ENCODE assay signal across 8 cellular contexts in genomic region chr1:150322310-150322709, GRCh38. TPM values are rescaled to one million over a fixed set of nuclear protein-coding genes. Genes with fewer than 3 reads are reported as not detected.
DNase-seq lines count a peak whose midpoint lies in the region; ATAC-seq and TF ChIP-seq lines count a peak whose summit lies in the region.

No MANE protein-coding gene starts in this region.

- peak overlapping the region; percentile 85 for H3K9ac ChIP-seq in mammary epithelial cell (ENCODE audit: insufficient read depth, low read length)

- H3K4me2 ChIP-seq in mammary epithelial cell (ENCODE audit: insufficient read depth, low read depth, low read length) = peak overlapping the region; percentile 80

- H3K4me1 ChIP-seq in CD8-positive, alpha-beta memory T cell (ENCODE audit: insufficient read depth, low read length) = peaks cover 19% of the 10 kb centered on the region
- H3K4me1 ChIP-seq in mammary epithelial cell (ENCODE audit: insufficient read depth, low read length) = peaks cover 8% of the 10 kb centered on the region

- BruUV-seq in mammary epithelial cell (replicated peaks; lab: Mats Ljungman, UMichigan) = no TSS peak

- dilution Hi-C loops in mammary epithelial cell (cut with HindIII; ENCODE audit: low sequenced_read_pairs) = no loop called here

- TF ChIP-seq CTCF in NB4 (IDR thresholded peaks at IDR 0.05; ENCODE audit: low read depth, low read length) (no peak), mammary epithelial cell (conservative IDR thresholded peaks at IDR 0.05 in 1 of 2, IDR thresholded peaks at IDR 0.05 in 1 of 2; ENCODE audit: extremely low read depth in 1 of 2, insufficient read depth in 1 of 2, low read depth in 1 of 2, low read length in 2 of 2) (no peak)

- H3K4me3 Mint-ChIP-seq in CD8-positive, alpha-beta memory T cell = peak overlapping the region; percentile 94 to 100 (median 99)
- H3K4me3 Mint-ChIP-seq in natural killer cell treated with Interleukin-12 subunit alpha and Interleukin-12 subunit beta and Interleukin-15 and Interleukin-18, amount 100 ng/mL, for 72 hours = peak overlapping the region; percentile 97

- no peak for TF ChIP-seq POLR2A in NB4 (IDR thresholded peaks at IDR 0.05; ENCODE audit: extremely low read depth, insufficient read length)

- POLR2A ChIA-PET in CD8-positive, alpha-beta memory T cell (lab: Charles Lee) = interaction anchor here (0.8 kb wide), 1 partner anchor 42 kb away, joined by 4 read pairs; the partner anchor contains the start of gene RPRD2

- intact Hi-C loops in mammary epithelial cell (cut with micrococcal nuclease) = no loop called here

- H3K9me3 Mint-ChIP-seq in CD8-positive, alpha-beta memory T cell = no peaks in the 10 kb centered on the region
- H3K9me3 Mint-ChIP-seq in natural killer cell treated with Interleukin-12 subunit alpha and Interleukin-12 subunit beta and Interleukin-15 and Interleukin-18, amount 100 ng/mL, for 72 hours = no peaks in the 10 kb centered on the region

- peak overlapping the region; percentile 97 for H3K27ac ChIP-seq in CD8-positive, alpha-beta memory T cell (ENCODE audit: low read depth, low read length)
- H3K27ac ChIP-seq in mammary epithelial cell (ENCODE audit: insufficient read depth, low read depth, low read length) = peak overlapping the region; percentile 76

- H3K27me3 Mint-ChIP-seq in CD8-positive, alpha-beta memory T cell = peaks cover 0 to 4% of the 10 kb centered on the region in 2 donors
- peaks cover 0 to 3% of the 10 kb centered on the region in 2 donors for H3K27me3 Mint-ChIP-seq in natural killer cell treated with Interleukin-12 subunit alpha and Interleukin-12 subunit beta and Interleukin-15 and Interleukin-18, amount 100 ng/mL, for 72 hours

- DNase-seq in CD8-positive, alpha-beta memory T cell = no peak
- DNase-seq in NB4 (ENCODE audit: low read depth) (peak; percentile 77), mammary epithelial cell (peak; percentile 62), NCI-H146 treated with DMSO at 0.1 percent for 48 hours (lab: John Stamatoyannopoulos, UW; ENCODE audit: unreplicated experiment) (no peak), COLO829 (ENCODE audit: low spot score) (no peak), middle frontal gyrus (ENCODE audit: extremely low spot score, low spot score) (no peak), DMS53 treated with DMSO at 0.1 percent for 48 hours (lab: John Stamatoyannopoulos, UW; ENCODE audit: unreplicated experiment) (no peak)
- peak; percentile 69 for DNase-seq in natural killer cell treated with Interleukin-12 subunit alpha and Interleukin-12 subunit beta and Interleukin-15 and Interleukin-18, amount 100 ng/mL, for 72 hours (ENCODE audit: low spot score)

- H2AFZ ChIP-seq in mammary epithelial cell (ENCODE audit: low read depth, low read length) = no peak overlapping the region

- H4K20me1 ChIP-seq in mammary epithelial cell (ENCODE audit: insufficient read depth, low read length) = no peaks in the 10 kb centered on the region

- peaks cover 0 to 41% (median 11%) of the 10 kb centered on the region in 3 donors for H3K36me3 Mint-ChIP-seq in CD8-positive, alpha-beta memory T cell
- H3K36me3 Mint-ChIP-seq in natural killer cell treated with Interleukin-12 subunit alpha and Interleukin-12 subunit beta and Interleukin-15 and Interleukin-18, amount 100 ng/mL, for 72 hours = peaks cover 27% of the 10 kb centered on the region

- no peaks in the 10 kb centered on the region for H3K27me3 ChIP-seq in CD8-positive, alpha-beta memory T cell (ENCODE audit: insufficient read depth, low read length, poor library complexity, severe bottlenecking)
- H3K27me3 ChIP-seq in mammary epithelial cell (ENCODE audit: insufficient read depth, low read length) = no peaks in the 10 kb centered on the region

- peak; percentile 79 to 85 for ATAC-seq in natural killer cell treated with Interleukin-12 subunit alpha and Interleukin-12 subunit beta and Interleukin-15 and Interleukin-18, amount 100 ng/mL, for 72 hours

- 95% methylated on average over 3 of the region's 3 CpGs for WGBS in mammary epithelial cell (ENCODE audit: low coverage, missing lambda C conversion rate)

- peaks cover 23% of the 10 kb centered on the region for H3K36me3 ChIP-seq in CD8-positive, alpha-beta memory T cell (ENCODE audit: insufficient read depth, low read length)
- H3K36me3 ChIP-seq in mammary epithelial cell (ENCODE audit: insufficient read depth, low read length) = peaks cover 19% of the 10 kb centered on the region

- CTCF ChIA-PET in CD8-positive, alpha-beta memory T cell (lab: Charles Lee) = interaction anchor here (1.1 kb wide), 1 partner anchor 15 kb away, joined by 3 read pairs; no protein-coding TSS in a partner anchor
- CTCF ChIA-PET in mammary epithelial cell (lab: Charles Lee; ENCODE audit: low non-redundant PET) = no interaction called here

- H3K27ac Mint-ChIP-seq in CD8-positive, alpha-beta memory T cell = peak overlapping the region; percentile 88 to 100 (median 99)
- peak overlapping the region; percentile 98 to 99 for H3K27ac Mint-ChIP-seq in natural killer cell treated with Interleukin-12 subunit alpha and Interleukin-12 subunit beta and Interleukin-15 and Interleukin-18, amount 100 ng/mL, for 72 hours

- peaks cover 53% of the 10 kb centered on the region for H3K79me2 ChIP-seq in mammary epithelial cell (ENCODE audit: insufficient read depth, low read length)

- in situ Hi-C loops in mammary epithelial cell (cut with MboI; ENCODE audit: low sequenced_read_pairs in 2 of 2) = no loop called here

- H3K4me3 ChIP-seq in CD8-positive, alpha-beta memory T cell (ENCODE audit: low read length) = peak overlapping the region; percentile 79
- H3K4me3 ChIP-seq in NB4 (ENCODE audit: low read depth, low read length) = peak overlapping the region; percentile 99
- H3K4me3 ChIP-seq in mammary epithelial cell (replicated peaks in 1 of 3; ENCODE audit: insufficient read depth in 1 of 3, low read depth in 2 of 3, low read length in 3 of 3) = peak overlapping the region; percentile 72 to 99 (median 77)

- no peaks in the 10 kb centered on the region for H3K9me3 ChIP-seq in CD8-positive, alpha-beta memory T cell (ENCODE audit: low read length)
- no peaks in the 10 kb centered on the region for H3K9me3 ChIP-seq in mammary epithelial cell (replicated peaks; ENCODE audit: insufficient read depth, low read length)

- peaks cover 33 to 56% (median 45%) of the 10 kb centered on the region in 3 donors for H3K4me1 Mint-ChIP-seq in CD8-positive, alpha-beta memory T cell
- H3K4me1 Mint-ChIP-seq in natural killer cell treated with Interleukin-12 subunit alpha and Interleukin-12 subunit beta and Interleukin-15 and Interleukin-18, amount 100 ng/mL, for 72 hours (ENCODE audit: low read depth in 2 of 2) = peaks cover 19 to 34% of the 10 kb centered on the region in 2 donors

RNA-seq across cellular contexts. Expression of gene PRPF3, which starts 1.0 kb away (rescaled TPM):
- total RNA-seq in CD8-positive, alpha-beta memory T cell = 10 to 100 TPM; 75.2 to 79.8 TPM
- polyA plus RNA-seq in CD8-positive, alpha-beta memory T cell = 20.3 TPM
- total RNA-seq in mammary epithelial cell = 10 to 100 TPM; 29.0 to 52.3 TPM
- polyA plus RNA-seq in mammary epithelial cell = 17.1 TPM
- 36.1 TPM for polyA minus RNA-seq in mammary epithelial cell
- total RNA-seq in natural killer cell treated with Interleukin-12 subunit alpha and Interleukin-12 subunit beta and Interleukin-15 and Interleukin-18, amount 100 ng/mL, for 72 hours = 100 to 1,000 TPM; 136 to 154 TPM

RNA-seq across cellular contexts. Expression of gene MRPS21, which starts 28.6 kb away (rescaled TPM):
- total RNA-seq in CD8-positive, alpha-beta memory T cell = 10 to 100 TPM; 76.9 to 81.0 TPM
- polyA plus RNA-seq in CD8-positive, alpha-beta memory T cell = 80.1 TPM
- total RNA-seq in mammary epithelial cell = 10 to 100 TPM; 27.3 to 84.8 TPM
- polyA plus RNA-seq in mammary epithelial cell = 77.6 TPM
- 10.7 TPM for polyA minus RNA-seq in mammary epithelial cell
- 10 to 100 TPM; 56.5 to 63.0 TPM for total RNA-seq in natural killer cell treated with Interleukin-12 subunit alpha and Interleukin-12 subunit beta and Interleukin-15 and Interleukin-18, amount 100 ng/mL, for 72 hours

RNA-seq across cellular contexts. Expression of gene CIART, which starts 40.0 kb away (rescaled TPM):
- 1 to 10 TPM in 1 of 2 experiments, under 1 TPM in 1; 0.81 to 1.7 TPM for total RNA-seq in CD8-positive, alpha-beta memory T cell
- polyA plus RNA-seq in CD8-positive, alpha-beta memory T cell = 0.60 TPM
- total RNA-seq in mammary epithelial cell = 10 to 100 TPM in 1 of 2 donors, 1 to 10 TPM in 1; 8.1 to 13.2 TPM
- 10.2 TPM for polyA plus RNA-seq in mammary epithelial cell
- polyA minus RNA-seq in mammary epithelial cell = 6.2 TPM
- total RNA-seq in natural killer cell treated with Interleukin-12 subunit alpha and Interleukin-12 subunit beta and Interleukin-15 and Interleukin-18, amount 100 ng/mL, for 72 hours = 10 to 100 TPM in 1 of 2 donors, 1 to 10 TPM in 1; 2.4 to 10.2 TPM

RNA-seq across cellular contexts. Expression of gene RPRD2, which starts 41.6 kb away (rescaled TPM):
- total RNA-seq in CD8-positive, alpha-beta memory T cell = 10 to 100 TPM; 24.1 to 26.4 TPM
- polyA plus RNA-seq in CD8-positive, alpha-beta memory T cell = 40.5 TPM
- 10 to 100 TPM; 12.7 to 22.7 TPM for total RNA-seq in mammary epithelial cell
- polyA plus RNA-seq in mammary epithelial cell = 12.6 TPM
- polyA minus RNA-seq in mammary epithelial cell = 19.4 TPM
- 10 to 100 TPM; 23.9 to 24.8 TPM for total RNA-seq in natural killer cell treated with Interleukin-12 subunit alpha and Interleukin-12 subunit beta and Interleukin-15 and Interleukin-18, amount 100 ng/mL, for 72 hours

RNA-seq across cellular contexts. Expression of gene C1orf54, which starts 49.7 kb away (rescaled TPM):
- under 1 TPM; 0.60 to 0.61 TPM for total RNA-seq in CD8-positive, alpha-beta memory T cell
- polyA plus RNA-seq in CD8-positive, alpha-beta memory T cell = 4.0 TPM
- total RNA-seq in mammary epithelial cell = 1 to 10 TPM; 1.3 to 2.3 TPM
- polyA plus RNA-seq in mammary epithelial cell = 0.76 TPM
- polyA minus RNA-seq in mammary epithelial cell = not detected
- under 1 TPM; 0.45 to 0.59 TPM for total RNA-seq in natural killer cell treated with Interleukin-12 subunit alpha and Interleukin-12 subunit beta and Interleukin-15 and Interleukin-18, amount 100 ng/mL, for 72 hours

Comparison
In these comparisons a context has a peak if more than half of its experiments do, and no peak if none do; other contexts are left out.
1. DNase-seq: peak in NB4 (single experiment), mammary epithelial cell (single experiment) and natural killer cell treated with Interleukin-12 subunit alpha and Interleukin-12 subunit beta and Interleukin-15 and Interleukin-18, amount 100 ng/mL, for 72 hours (single experiment); none in CD8-positive, alpha-beta memory T cell (0 of 5), NCI-H146 treated with DMSO at 0.1 percent for 48 hours (single experiment), COLO829 (single experiment), middle frontal gyrus (single experiment) and DMS53 treated with DMSO at 0.1 percent for 48 hours (single experiment).
2. Peak in every context shown above with its lines, with median percentiles within 50 percentile points of each other: H3K4me3 ChIP-seq.